In genomic region chr9:36935768-36936497, GRCh38 we compare ENCODE assay signal across 12 cellular contexts.
DNase-seq lines count a peak whose midpoint lies in the region; ATAC-seq lines count a peak whose summit lies in the region.
"Had no signal": no experiment of that assay in that cellular context is flagged by ENCODE, and none has a peak within 500 bp of the region (broad histone marks: within the 10 kb centered on the region; RNA-seq: fewer than 3 reads in every experiment).

No MANE protein-coding gene starts in this region.

- no peaks in the 10 kb centered on the region for H3K27me3 Mint-ChIP-seq in memory B cell
- peaks cover 4% of the 10 kb centered on the region for H3K27me3 Mint-ChIP-seq in activated naive CD8-positive, alpha-beta T cell treated with anti-CD3 and anti-CD28 coated beads, Interleukin-2, amount 50 U/mL, for 24 hours

- peaks cover 68% of the 10 kb centered on the region for H3K4me1 Mint-ChIP-seq in memory B cell
- H3K4me1 Mint-ChIP-seq in activated naive CD8-positive, alpha-beta T cell treated with anti-CD3 and anti-CD28 coated beads, Interleukin-2, amount 50 U/mL, for 24 hours = peaks cover 12% of the 10 kb centered on the region
- H3K4me1 Mint-ChIP-seq: CD4-positive, CD25-positive, alpha-beta regulatory T cell had no signal

- DNase-seq in memory B cell (ENCODE audit: low spot score in 2 of 2) = no peak
- no peak for DNase-seq in CD1c-positive myeloid dendritic cell (ENCODE audit: extremely low spot score)
- DNase-seq in D341Med (ENCODE audit: low spot score) = no peak
- no peak for DNase-seq in activated naive CD8-positive, alpha-beta T cell treated with anti-CD3 and anti-CD28 coated beads, Interleukin-2, amount 50 U/mL, for 24 hours
- DNase-seq: activated T-cell treated with anti-CD3 and anti-CD28 coated beads, Interleukin-2, amount 50 U/mL, for 4 hours; CD4-positive, CD25-positive, alpha-beta regulatory T cell; NCI-H1048; stimulated activated CD4-positive, alpha-beta T cell treated with anti-CD3 and anti-CD28 coated beads, Interleukin-4, amount 100 ng/mL, for 1 hour had no signal

- ATAC-seq in GM18520 (IDR thresholded peaks at IDR 0.05; ENCODE audit: unreplicated experiment) (peak; percentile 54), GM21423 (IDR thresholded peaks at IDR 0.05; ENCODE audit: unreplicated experiment) (peak; percentile 62), HG03108 (IDR thresholded peaks at IDR 0.05; ENCODE audit: unreplicated experiment) (peak; percentile 59), memory B cell (ENCODE audit: low read depth) (peak; percentile 67), HG02571 (IDR thresholded peaks at IDR 0.05; ENCODE audit: unreplicated experiment) (no peak)
- ATAC-seq in activated naive CD8-positive, alpha-beta T cell treated with anti-CD3 and anti-CD28 coated beads, Interleukin-2, amount 50 U/mL, for 24 hours = no peak
- ATAC-seq: activated T-cell treated with anti-CD3 and anti-CD28 coated beads, Interleukin-2, amount 50 U/mL, for 4 hours had no signal

- H3K27ac Mint-ChIP-seq in memory B cell = peak overlapping the region; percentile 73
- H3K27ac Mint-ChIP-seq in activated naive CD8-positive, alpha-beta T cell treated with anti-CD3 and anti-CD28 coated beads, Interleukin-2, amount 50 U/mL, for 24 hours = no peak overlapping the region
- H3K27ac Mint-ChIP-seq: CD4-positive, CD25-positive, alpha-beta regulatory T cell had no signal

- H3K36me3 Mint-ChIP-seq in memory B cell = peaks cover 47% of the 10 kb centered on the region
- peaks cover 6% of the 10 kb centered on the region for H3K36me3 Mint-ChIP-seq in activated naive CD8-positive, alpha-beta T cell treated with anti-CD3 and anti-CD28 coated beads, Interleukin-2, amount 50 U/mL, for 24 hours (ENCODE audit: low read depth)
- H3K36me3 Mint-ChIP-seq: CD4-positive, CD25-positive, alpha-beta regulatory T cell had no signal

- H3K9me3 Mint-ChIP-seq in memory B cell = peaks cover 3% of the 10 kb centered on the region
- H3K9me3 Mint-ChIP-seq in activated naive CD8-positive, alpha-beta T cell treated with anti-CD3 and anti-CD28 coated beads, Interleukin-2, amount 50 U/mL, for 24 hours = peaks cover 4% of the 10 kb centered on the region

- peak overlapping the region; percentile 49 for H3K4me3 Mint-ChIP-seq in memory B cell
- H3K4me3 Mint-ChIP-seq in activated naive CD8-positive, alpha-beta T cell treated with anti-CD3 and anti-CD28 coated beads, Interleukin-2, amount 50 U/mL, for 24 hours = no peak overlapping the region
- H3K4me3 Mint-ChIP-seq: activated T-cell treated with anti-CD3 and anti-CD28 coated beads, Interleukin-2, amount 50 U/mL, for 4 hours; CD4-positive, CD25-positive, alpha-beta regulatory T cell had no signal

Comparison
In these comparisons a context has a peak if more than half of its experiments do, and no peak if none do; other contexts are left out.
1. ATAC-seq: peak in GM18520 (single experiment), GM21423 (single experiment), HG03108 (single experiment) and memory B cell (single experiment); none in HG02571 (single experiment) and activated naive CD8-positive, alpha-beta T cell treated with anti-CD3 and anti-CD28 coated beads, Interleukin-2, amount 50 U/mL, for 24 hours (single experiment).